ENCODE assay signal across 8 cellular contexts in genomic region chr20:1844723-1845523, GRCh38. TPM values are rescaled to one million over a fixed set of nuclear protein-coding genes. Genes with fewer than 3 reads are reported as not detected.
DNase-seq lines count a peak whose midpoint lies in the region; ATAC-seq and TF ChIP-seq lines count a peak whose summit lies in the region.

No MANE protein-coding gene starts in this region.

- no peak for TF ChIP-seq CTCF in AG10803 (conservative IDR thresholded peaks at IDR 0.05; ENCODE audit: low read length)
- no peak for TF ChIP-seq CTCF in left lung (IDR thresholded peaks at IDR 0.05)
- TF ChIP-seq CTCF in tibial nerve (IDR thresholded peaks at IDR 0.05), result no peak

- H3K27ac ChIP-seq in left lung, result peak overlapping the region in 1 of 2 donors; percentile 63
- no peak overlapping the region for H3K27ac ChIP-seq in tibial nerve

- H3K9me3 ChIP-seq in left lung (no peaks in the 10 kb centered on the region), tibial nerve (peaks cover 0 to 4% (median 0%) of the 10 kb centered on the region in 4 donors)

- TF ChIP-seq EP300 in tibial nerve (IDR thresholded peaks at IDR 0.05), result peak in 1 of 2 donors; percentile 78

- intact Hi-C loops in left lung (cut with DNase I), result no loop called here

- peak; percentile 55 for DNase-seq in AG10803 (ENCODE audit: low read depth)
- DNase-seq in activated CD4-positive, CD25-positive, alpha-beta regulatory T cell treated with anti-CD3 and anti-CD28 coated beads, Interleukin-2, amount 50 U/mL, for 72 hours, result peak; percentile 33
- peak in 1 of 2 donors; percentile 81 for DNase-seq in left lung
- peak; percentile 30 to 72 for DNase-seq in tibial nerve (ENCODE audit: low spot score in 2 of 2)
- no peak for DNase-seq in NCI-H1417 treated with DMSO at 0.1 percent for 48 hours (lab: John Stamatoyannopoulos, UW)
- no peak for DNase-seq in AG20443 (ENCODE audit: low spot score)

- peak; percentile 96 for ATAC-seq in GM19043 (IDR thresholded peaks at IDR 0.05; ENCODE audit: low read depth, unreplicated experiment)
- peak; percentile 94 for ATAC-seq in HG03159 (IDR thresholded peaks at IDR 0.05; ENCODE audit: unreplicated experiment)
- peak; percentile 77 for ATAC-seq in left lung

- H3K4me3 ChIP-seq in AG10803 (ENCODE audit: low read length) (no peak overlapping the region), left lung (no peak overlapping the region), tibial nerve (no peak overlapping the region)

- H3K4me1 ChIP-seq in left lung (peaks cover 0 to 67% of the 10 kb centered on the region in 2 donors), tibial nerve (no peaks in the 10 kb centered on the region)

- H3K27me3 ChIP-seq in left lung (peaks cover 0 to 26% of the 10 kb centered on the region in 2 donors), tibial nerve (no peaks in the 10 kb centered on the region)

- TF ChIP-seq POLR2A in tibial nerve (IDR thresholded peaks at IDR 0.05), result no peak

- H3K36me3 ChIP-seq in left lung (no peaks in the 10 kb centered on the region), tibial nerve (no peaks in the 10 kb centered on the region)

- WGBS in tibial nerve, 2 donors, result 17% methylated on average over 8 of the region's 8 CpGs

RNA-seq across cellular contexts. Expression of gene SIRPA, which starts 50.3 kb away (rescaled TPM):
- total RNA-seq in left lung (100 to 1,000 TPM in 1 of 2 donors, 10 to 100 TPM in 1; 43.9 to 102 TPM), tibial nerve (10 to 100 TPM; 31.7 to 53.0 (median 41.1) TPM)

Comparison
In these comparisons a context has a peak if more than half of its experiments do, and no peak if none do; other contexts are left out.
1. DNase-seq: peak in AG10803 (single experiment), activated CD4-positive, CD25-positive, alpha-beta regulatory T cell treated with anti-CD3 and anti-CD28 coated beads, Interleukin-2, amount 50 U/mL, for 72 hours (single experiment) and tibial nerve (2 of 2); none in NCI-H1417 treated with DMSO at 0.1 percent for 48 hours (single experiment) and AG20443 (single experiment).
2. Peak in every context shown above with its lines, with median percentiles within 50 percentile points of each other: ATAC-seq.